In genomic region chr9:89543621-89544279, GRCh38 we compare ENCODE assay signal across 31 cellular contexts. TPM values are rescaled to one million over a fixed set of nuclear protein-coding genes. Genes with fewer than 3 reads are reported as not detected.
DNase-seq lines count a peak whose midpoint lies in the region; ATAC-seq and TF ChIP-seq lines count a peak whose summit lies in the region.
"Had no signal": no experiment of that assay in that cellular context is flagged by ENCODE, and none has a peak within 500 bp of the region (broad histone marks: within the 10 kb centered on the region; RNA-seq: fewer than 3 reads in every experiment).

No MANE protein-coding gene starts in this region.

- TF ChIP-seq CTCF in RWPE1 (conservative IDR thresholded peaks at IDR 0.05; ENCODE audit: low read depth), result no peak
- TF ChIP-seq CTCF in dorsolateral prefrontal cortex (IDR thresholded peaks at IDR 0.05 in 54 of 56, conservative IDR thresholded peaks at IDR 0.05 in 2 of 56; ENCODE audit: low read depth in 1 of 56, partially characterized antibody in 56 of 56), result no peak

- no peaks in the 10 kb centered on the region for H3K27me3 ChIP-seq in dorsolateral prefrontal cortex
- H3K27me3 ChIP-seq: cardiac muscle cell had no signal

- H3K27ac ChIP-seq in RWPE1 (peak overlapping the region; percentile 70), dorsolateral prefrontal cortex (peak overlapping the region in 53 of 59 donors; percentile 70 to 98 (median 93))
- H3K27ac ChIP-seq: 22Rv1, cardiac muscle cell, prostate gland, sigmoid colon had no signal

- no peak overlapping the region for H3K4me3 ChIP-seq in dorsolateral prefrontal cortex
- H3K4me3 ChIP-seq: cardiac muscle cell, prostate gland, sigmoid colon had no signal

- POLR2A ChIA-PET in activated CD4-positive, alpha-beta T cell treated with anti-CD3 and anti-CD28 coated beads for 36 hours (lab: Charles Lee), result no interaction called here
- POLR2A ChIA-PET in RWPE1 (lab: Yijun Ruan, JAX; ENCODE audit: low non-redundant PET), result no interaction called here

- no peak overlapping the region for H3K4me3 Mint-ChIP-seq in activated CD4-positive, alpha-beta T cell treated with anti-CD3 and anti-CD28 coated beads for 36 hours
- H3K4me3 Mint-ChIP-seq in stimulated activated memory B cell treated with anti-CD40 and anti-IgM and Interleukin-4, amounts not matched to agents 10 μg/mL and 1 μg/mL and 100 μg/mL, for 72 hours, result no peak overlapping the region
- H3K4me3 Mint-ChIP-seq: CD4-positive, alpha-beta T cell; effector memory CD8-positive, alpha-beta T cell; T-helper 1 cell treated with Interleukin-12 subunit alpha and Interleukin-12 subunit beta and Interleukin-4 antibody, amounts not matched to agents 30 μg/mL and 1 μg/mL, for 36 hours had no signal

- no peak for ATAC-seq in activated CD4-positive, alpha-beta T cell treated with anti-CD3 and anti-CD28 coated beads for 36 hours
- ATAC-seq in stimulated activated memory B cell treated with anti-CD40 and anti-IgM and Interleukin-4, amounts not matched to agents 10 μg/mL and 1 μg/mL and 100 μg/mL, for 72 hours, result no peak
- no peak for ATAC-seq in HG02763 (IDR thresholded peaks at IDR 0.05; ENCODE audit: unreplicated experiment)
- ATAC-seq: effector memory CD8-positive, alpha-beta T cell; left lobe of liver had no signal

- DNase-seq in activated CD4-positive, alpha-beta T cell treated with anti-CD3 and anti-CD28 coated beads for 36 hours, result no peak
- no peak for DNase-seq in activated CD4-positive, alpha-beta T cell treated with anti-CD3 and anti-CD28 coated beads, Interleukin-2, amount 50 U/mL, for 48 hours
- DNase-seq in RWPE1 (ENCODE audit: low spot score), result no peak
- DNase-seq in dorsolateral prefrontal cortex, result no peak
- DNase-seq in epidermal melanocyte (ENCODE audit: insufficient read length, low spot score), result no peak
- DNase-seq in NCI-H1092 (lab: John Stamatoyannopoulos, UW), result no peak
- DNase-seq: activated CD4-positive, CD25-positive, alpha-beta regulatory T cell; activated naive CD4-positive, alpha-beta T cell treated with anti-CD3 and anti-CD28 coated beads, Interleukin-2, amount 50 U/mL, for 16 hours; CD4-positive, alpha-beta T cell; cortex of kidney; effector memory CD8-positive, alpha-beta T cell; glutamatergic neuron; KG1; mesendoderm; MM.1S; NCI-H1930; NCI-H2171 treated with DMSO at 0.1 percent for 48 hours; NCI-H526; NK-92 treated with Interleukin-12 subunit alpha and Interleukin-12 subunit beta, amount 100 ng/mL, for 24 hours; sigmoid colon; stimulated activated CD4-positive, alpha-beta T cell treated with anti-CD3 and anti-CD28 coated beads, Interleukin-12 subunit alpha, Interleukin-12 subunit beta, amount 100 ng/mL, for 4 hours; stimulated activated CD4-positive, alpha-beta T cell treated with anti-CD3 and anti-CD28 coated beads, Interleukin-2, amount 100 ng/mL, for 48 hours; trophoblast cell had no signal

- peaks cover 11% of the 10 kb centered on the region for H3K36me3 Mint-ChIP-seq in activated CD4-positive, alpha-beta T cell treated with anti-CD3 and anti-CD28 coated beads for 36 hours (ENCODE audit: low read depth)
- peaks cover 16% of the 10 kb centered on the region for H3K36me3 Mint-ChIP-seq in stimulated activated memory B cell treated with anti-CD40 and anti-IgM and Interleukin-4, amounts not matched to agents 10 μg/mL and 1 μg/mL and 100 μg/mL, for 72 hours

- CTCF ChIA-PET in activated CD4-positive, alpha-beta T cell treated with anti-CD3 and anti-CD28 coated beads for 36 hours (lab: Charles Lee), result interaction anchor here (0.5 to 1.5 kb wide), 7 partner anchors 18 to 151 kb away, joined by 3 to 4 read pairs (median 3); no protein-coding TSS in a partner anchor
- CTCF ChIA-PET in RWPE1 (lab: Yijun Ruan, JAX), result interaction anchor here (0.6 kb wide), 1 partner anchor 9 kb away, joined by 4 read pairs; no protein-coding TSS in a partner anchor

- no peaks in the 10 kb centered on the region for H3K27me3 Mint-ChIP-seq in activated CD4-positive, alpha-beta T cell treated with anti-CD3 and anti-CD28 coated beads for 36 hours
- H3K27me3 Mint-ChIP-seq in stimulated activated memory B cell treated with anti-CD40 and anti-IgM and Interleukin-4, amounts not matched to agents 10 μg/mL and 1 μg/mL and 100 μg/mL, for 72 hours, result no peaks in the 10 kb centered on the region
- H3K27me3 Mint-ChIP-seq: CD4-positive, alpha-beta T cell; effector memory CD8-positive, alpha-beta T cell had no signal

- intact Hi-C loops in activated CD4-positive, alpha-beta T cell treated with anti-CD3 and anti-CD28 coated beads for 36 hours (cut with DNase I, micrococcal nuclease), result no loop called here
- intact Hi-C loops in dorsolateral prefrontal cortex (cut with DNase I), result loop anchor here (2.0 to 5.0 kb wide), 5 partner anchors 46 to 225 kb away; partner anchors contain the start of genes SECISBP2 (in 1 of the 2) and SEMA4D (in 1 of the 2)

- H3K9me3 Mint-ChIP-seq in activated CD4-positive, alpha-beta T cell treated with anti-CD3 and anti-CD28 coated beads for 36 hours (ENCODE audit: low read depth), result peaks cover 13% of the 10 kb centered on the region
- H3K9me3 Mint-ChIP-seq in stimulated activated memory B cell treated with anti-CD40 and anti-IgM and Interleukin-4, amounts not matched to agents 10 μg/mL and 1 μg/mL and 100 μg/mL, for 72 hours, result peaks cover 8% of the 10 kb centered on the region
- H3K9me3 Mint-ChIP-seq: CD4-positive, alpha-beta T cell had no signal

- H3K27ac Mint-ChIP-seq in activated CD4-positive, alpha-beta T cell treated with anti-CD3 and anti-CD28 coated beads for 36 hours, result peak overlapping the region; percentile 17
- peak overlapping the region; percentile 72 for H3K27ac Mint-ChIP-seq in stimulated activated memory B cell treated with anti-CD40 and anti-IgM and Interleukin-4, amounts not matched to agents 10 μg/mL and 1 μg/mL and 100 μg/mL, for 72 hours
- H3K27ac Mint-ChIP-seq: activated T-helper 2 cell treated with anti-CD3 and anti-CD28 coated beads, Interferon-gamma antibody, Interleukin-2, Interleukin-4, amounts not matched to agents 10 μg/mL and 5 μg/mL and 100 μg/mL, durations not matched to agents 14 hours and 24 hours and 36 hours; T-helper 1 cell treated with Interleukin-12 subunit alpha and Interleukin-12 subunit beta and Interleukin-4 antibody, amounts not matched to agents 30 μg/mL and 1 μg/mL, for 36 hours had no signal

- peaks cover 48% of the 10 kb centered on the region for H3K4me1 Mint-ChIP-seq in activated CD4-positive, alpha-beta T cell treated with anti-CD3 and anti-CD28 coated beads for 36 hours
- peaks cover 35% of the 10 kb centered on the region for H3K4me1 Mint-ChIP-seq in stimulated activated memory B cell treated with anti-CD40 and anti-IgM and Interleukin-4, amounts not matched to agents 10 μg/mL and 1 μg/mL and 100 μg/mL, for 72 hours

RNA-seq across cellular contexts. Expression of gene SEMA4D, which starts 45.8 kb away (rescaled TPM):
- 100 to 1,000 TPM; 215 to 226 TPM for total RNA-seq in activated CD4-positive, alpha-beta T cell treated with anti-CD3 and anti-CD28 coated beads for 36 hours
- total RNA-seq in dorsolateral prefrontal cortex, result 100 to 1,000 TPM in 116 of 120 experiments, 10 to 100 TPM in 4; 90.5 to 697 (median 192) TPM

Comparison
In these comparisons a context has a peak if more than half of its experiments do, and no peak if none do; other contexts are left out.
1. intact Hi-C loops: an anchor here in dorsolateral prefrontal cortex (2.0 to 5.0 kb wide); none called in activated CD4-positive, alpha-beta T cell treated with anti-CD3 and anti-CD28 coated beads for 36 hours.